ENCODE assay signal across 7 cellular contexts in genomic region chr5:10607666-10608442, GRCh38. TPM values are rescaled to one million over a fixed set of nuclear protein-coding genes. Genes with fewer than 3 reads are reported as not detected.
DNase-seq lines count a peak whose midpoint lies in the region; ATAC-seq and FAIRE-seq lines count a peak whose summit lies in the region.

No MANE protein-coding gene starts in this region.

- DNase-seq in LHCN-M2 (ENCODE audit: low read depth), result peak; percentile 76
- no peak for DNase-seq in central memory CD8-positive, alpha-beta T cell (ENCODE audit: low spot score in 2 of 2)
- peak; percentile 94 for DNase-seq in myocyte (ENCODE audit: low read depth)
- DNase-seq in NCI-H146 (lab: John Stamatoyannopoulos, UW), result no peak
- no peak for DNase-seq in small intestine

- no peaks in the 10 kb centered on the region for H3K36me3 ChIP-seq in small intestine (ENCODE audit: control insufficient read depth in 2 of 2, insufficient read depth in 2 of 2, low read length in 2 of 2)

- WGBS in small intestine, 3 donors, result 52 to 68% (median 65%) methylated on average over 14 of the region's 14 CpGs

- H3K4me3 ChIP-seq in small intestine (ENCODE audit: low read depth in 1 of 2, low read length in 2 of 2), result no peak overlapping the region

- ATAC-seq in GM18499 (IDR thresholded peaks at IDR 0.05; ENCODE audit: insufficient read depth, unreplicated experiment) (peak; percentile 30), GM21825 (IDR thresholded peaks at IDR 0.05; ENCODE audit: unreplicated experiment) (peak; percentile 45)
- no peak for ATAC-seq in central memory CD8-positive, alpha-beta T cell (replicated peaks; ENCODE audit: extremely low read depth, poor library complexity, severe bottlenecking)

- no peaks in the 10 kb centered on the region for H3K27me3 Mint-ChIP-seq in central memory CD8-positive, alpha-beta T cell

- H3K4me1 ChIP-seq in small intestine (ENCODE audit: control insufficient read depth in 2 of 2, insufficient read depth in 1 of 2, low read depth in 1 of 2, low read length in 1 of 2), result peaks cover 0 to 6% of the 10 kb centered on the region in 2 donors

- H3K27ac ChIP-seq in small intestine (ENCODE audit: low read depth in 1 of 2, low read length in 1 of 2), result peak overlapping the region in 1 of 2 donors; percentile 66

- H3K36me3 Mint-ChIP-seq in central memory CD8-positive, alpha-beta T cell (ENCODE audit: insufficient read depth), result no peaks in the 10 kb centered on the region

- no peaks in the 10 kb centered on the region for H3K9me3 ChIP-seq in small intestine (ENCODE audit: control insufficient read depth, low read depth)

- no peaks in the 10 kb centered on the region for H3K4me1 Mint-ChIP-seq in central memory CD8-positive, alpha-beta T cell

- no peak overlapping the region for H3K27ac Mint-ChIP-seq in central memory CD8-positive, alpha-beta T cell (ENCODE audit: low read depth)

- H3K27me3 ChIP-seq in small intestine (ENCODE audit: control insufficient read depth in 2 of 2, insufficient read depth in 2 of 2, low read length in 2 of 2), result no peaks in the 10 kb centered on the region

- no peaks in the 10 kb centered on the region for H3K9me3 Mint-ChIP-seq in central memory CD8-positive, alpha-beta T cell

- no peak for FAIRE-seq in small intestine (lab: Jason Lieb, UNC)

- peak overlapping the region; percentile 7 for H3K4me3 Mint-ChIP-seq in central memory CD8-positive, alpha-beta T cell

RNA-seq across cellular contexts. Expression of gene ANKRD33B, which starts 44.0 kb away (rescaled TPM):
- total RNA-seq in LHCN-M2 (2014; rRNA removed) (0.06 and 0.46 TPM in 2 replicates), myocyte (1.0 and 3.1 TPM in 2 replicates)
- polyA plus RNA-seq in LHCN-M2 (2012), result 0.47 TPM
- 4.3 TPM for polyA plus RNA-seq in myocyte (2012)
- polyA plus RNA-seq in small intestine, result 1 to 10 TPM in 1 of 3 donors, under 1 TPM in 1, not detected in 1; 0.27 to 1.0 TPM

Comparison
In these comparisons a context has a peak if more than half of its experiments do, and no peak if none do; other contexts are left out.
1. DNase-seq: peak in LHCN-M2 (single experiment) and myocyte (single experiment); none in central memory CD8-positive, alpha-beta T cell (0 of 2), NCI-H146 (single experiment) and small intestine (single experiment).